Comparison of ENCODE assay signal across 23 cellular contexts in the genomic region with DNA sequence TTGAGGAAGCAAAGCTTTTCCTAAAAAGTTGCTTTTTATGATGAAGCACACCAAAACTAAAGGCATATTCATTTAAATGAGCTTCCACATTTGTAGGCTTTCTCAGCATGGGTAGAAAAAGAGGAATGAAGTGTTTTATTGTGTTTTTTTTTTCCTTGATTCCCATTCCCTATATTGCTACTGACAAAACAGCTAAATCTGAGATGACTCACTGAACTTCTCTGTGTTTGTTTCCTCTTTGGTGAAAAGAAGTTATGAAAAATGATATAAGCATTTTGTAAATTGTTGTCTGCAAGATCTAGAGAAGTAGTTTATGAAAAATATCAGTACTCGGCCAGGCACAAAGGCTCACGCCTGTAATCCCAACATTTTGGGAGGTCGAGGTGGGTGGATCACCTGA. TPM values are rescaled to one million over a fixed set of nuclear protein-coding genes. Genes with fewer than 3 reads are reported as not detected.
DNase-seq lines count a peak whose midpoint lies in the region; ATAC-seq, FAIRE-seq and TF ChIP-seq lines count a peak whose summit lies in the region.
"Had no signal": no experiment of that assay in that cellular context is flagged by ENCODE, and none has a peak within 500 bp of the region (broad histone marks: within the 10 kb centered on the region; RNA-seq: fewer than 3 reads in every experiment).

No MANE protein-coding gene starts in this region.

- no peak overlapping the region for H3K4me3 ChIP-seq in GM23248
- no peak overlapping the region for H3K4me3 ChIP-seq in endothelial cell of umbilical vein (replicated peaks in 1 of 3; ENCODE audit: insufficient read depth in 1 of 3, low read depth in 1 of 3, low read length in 3 of 3)
- no peak overlapping the region for H3K4me3 ChIP-seq in HAP-1
- H3K4me3 ChIP-seq: A549; BLaER1 treated with 17β-estradiol and CSF1 and Interleukin-3, amounts not matched to agents 10 nM and 100 nM; GM23338 had no signal

- POLR2A ChIA-PET in endothelial cell of umbilical vein (lab: Charles Lee), result no interaction called here

- peaks cover 9% of the 10 kb centered on the region; the same call in 1 of the 2 replicates for H3K4me1 ChIP-seq in GM23248 (ENCODE audit: insufficient read depth)
- H3K4me1 ChIP-seq in endothelial cell of umbilical vein (ENCODE audit: control insufficient read depth, extremely low read depth, insufficient read depth, low read length), result no peaks in the 10 kb centered on the region
- peaks cover 12% of the 10 kb centered on the region for H3K4me1 ChIP-seq in HAP-1
- H3K4me1 ChIP-seq: A549 had no signal

- no TSS peak for BruUV-seq in endothelial cell of umbilical vein (replicated peaks; lab: Mats Ljungman, UMichigan)

- peak; percentile 79 for ATAC-seq in SK-N-SH treated with all-trans-retinoic acid at 6 μM for 48 hours
- ATAC-seq in HG03439 (IDR thresholded peaks at IDR 0.05; ENCODE audit: unreplicated experiment), result no peak
- ATAC-seq: A549, GM23338 had no signal

- H4K20me1 ChIP-seq in GM23248 (ENCODE audit: insufficient read depth) (no peaks in the 10 kb centered on the region), endothelial cell of umbilical vein (replicated peaks; ENCODE audit: control insufficient read depth, extremely low read depth, insufficient read depth, low read length) (no peaks in the 10 kb centered on the region)
- H4K20me1 ChIP-seq: BLaER1 treated with 17β-estradiol and CSF1 and Interleukin-3, amounts not matched to agents 10 nM and 100 nM had no signal

- H3K4me2 ChIP-seq in GM23248 (ENCODE audit: unreplicated experiment) (peak overlapping the region; percentile 1), endothelial cell of umbilical vein (ENCODE audit: insufficient read depth, low read length) (no peak overlapping the region)
- H3K4me2 ChIP-seq: A549, GM23338 had no signal

- FAIRE-seq in endothelial cell of umbilical vein (lab: Jason Lieb, UNC), result no peak
- FAIRE-seq: A549, GM12892 had no signal

- H3K9ac ChIP-seq in GM23248 (no peak overlapping the region), endothelial cell of umbilical vein (replicated peaks; ENCODE audit: extremely low read depth, insufficient read depth, low read length) (no peak overlapping the region)
- H3K9ac ChIP-seq: BLaER1 treated with 17β-estradiol and CSF1 and Interleukin-3, amounts not matched to agents 10 nM and 100 nM had no signal

- no peaks in the 10 kb centered on the region for H3K36me3 ChIP-seq in GM23248 (ENCODE audit: low read depth)
- H3K36me3 ChIP-seq in endothelial cell of umbilical vein (ENCODE audit: control insufficient read depth in 2 of 2, extremely low read depth in 1 of 2, insufficient read depth in 2 of 2, low read length in 2 of 2), result no peaks in the 10 kb centered on the region
- no peaks in the 10 kb centered on the region for H3K36me3 ChIP-seq in HAP-1 (replicated peaks)
- H3K36me3 ChIP-seq: BE2C; BLaER1 treated with 17β-estradiol and CSF1 and Interleukin-3, amounts not matched to agents 10 nM and 100 nM had no signal

- intact Hi-C loops in endothelial cell of umbilical vein (cut with micrococcal nuclease), result no loop called here

- H3K9me3 ChIP-seq in GM23248 (ENCODE audit: low read depth) (no peaks in the 10 kb centered on the region), endothelial cell of umbilical vein (replicated peaks; ENCODE audit: control insufficient read depth, insufficient read depth, low read length) (no peaks in the 10 kb centered on the region), HAP-1 (no peaks in the 10 kb centered on the region)
- H3K9me3 ChIP-seq: A549; BE2C; BLaER1 treated with 17β-estradiol and CSF1 and Interleukin-3, amounts not matched to agents 10 nM and 100 nM had no signal

- TF ChIP-seq POLR2A in endothelial cell of umbilical vein (IDR thresholded peaks at IDR 0.05; ENCODE audit: low read depth, low read length), result no peak

- DNase-seq in GM23248 (peak; percentile 18), endothelial cell of umbilical vein (ENCODE audit: low read depth, low spot score) (peak; percentile 21), GM10266 (ENCODE audit: extremely low spot score) (no peak), HAP-1 (ENCODE audit: low spot score in 2 of 2) (no peak)
- DNase-seq: 8988T; ACHN; AML-193; BE2C; Calu3; CD4-positive, alpha-beta memory T cell; COR-L47; DMS53; GF-D8; H9; HFFc6 had no signal

- H3K27ac ChIP-seq in GM23248 (no peak overlapping the region), endothelial cell of umbilical vein (ENCODE audit: insufficient read depth, low read depth, low read length) (no peak overlapping the region)
- H3K27ac ChIP-seq: A549 had no signal

- WGBS in GM23248 (ENCODE audit: low coverage in 1 of 2, low lambda C conversion rate in 2 of 2, missing lambda C conversion rate in 2 of 2), 2 experiments, result 89 to 98% methylated on average over 3 of the region's 3 CpGs

- no peaks in the 10 kb centered on the region for H3K27me3 ChIP-seq in GM23248 (replicated peaks; ENCODE audit: insufficient read depth)
- H3K27me3 ChIP-seq in endothelial cell of umbilical vein (ENCODE audit: control insufficient read depth in 2 of 2, insufficient read depth in 2 of 2, low read length in 2 of 2), result peaks cover 0 to 3% of the 10 kb centered on the region in 2 experiments
- no peaks in the 10 kb centered on the region for H3K27me3 ChIP-seq in HAP-1 (ENCODE audit: low read depth)
- H3K27me3 ChIP-seq: BE2C; BLaER1 treated with 17β-estradiol and CSF1 and Interleukin-3, amounts not matched to agents 10 nM and 100 nM had no signal

- H3K9me1 ChIP-seq in endothelial cell of umbilical vein (replicated peaks; ENCODE audit: control insufficient read depth, extremely low read depth, insufficient read depth, low read length), result no peaks in the 10 kb centered on the region

- H2AFZ ChIP-seq in GM23248, result peak overlapping the region; percentile 21
- no peak overlapping the region for H2AFZ ChIP-seq in endothelial cell of umbilical vein (ENCODE audit: low read depth, low read length)
- H2AFZ ChIP-seq: GM23338 had no signal

- CTCF ChIA-PET in endothelial cell of umbilical vein (lab: Charles Lee), result no interaction called here

- H3F3A ChIP-seq in GM23248 (ENCODE audit: insufficient read depth), result no peaks in the 10 kb centered on the region

- TF ChIP-seq CTCF in endothelial cell of umbilical vein (IDR thresholded peaks at IDR 0.05; ENCODE audit: extremely low read depth in 1 of 2, insufficient read depth in 1 of 2, low read depth in 1 of 2, low read length in 2 of 2), result no peak
- TF ChIP-seq CTCF in GM10266 (IDR thresholded peaks at IDR 0.05; ENCODE audit: control insufficient read depth, insufficient read depth, low read depth, missing control alignments), result no peak

- dilution Hi-C loops in endothelial cell of umbilical vein (cut with MboI; ENCODE audit: extremely low pct_ligation_motif_present, low sequenced_read_pairs), result no loop called here

- in situ Hi-C loops in GM23248 (cut with MboI) (no loop called here), HAP-1 (cut with MboI; ENCODE audit: low sequenced_read_pairs) (no loop called here)

- H3K79me2 ChIP-seq in GM23248 (ENCODE audit: insufficient read depth) (no peaks in the 10 kb centered on the region), endothelial cell of umbilical vein (ENCODE audit: control insufficient read depth, insufficient read depth, low read length) (no peaks in the 10 kb centered on the region)

- H3K9me2 ChIP-seq in GM23248 (ENCODE audit: insufficient read depth), result no peaks in the 10 kb centered on the region

TF ChIP-seq in SK-N-SH treated with all-trans-retinoic acid at 6 μM for 48 hours, 23 proteins besides CTCF, POLR2A, EP300 and RAD21:
- no peak for TF ChIP-seq ZFP30 (CRISPR knock-in tag; IDR thresholded peaks at IDR 0.05)
- TF ChIP-seq TOX (CRISPR knock-in tag; IDR thresholded peaks at IDR 0.05; ENCODE audit: borderline replicate concordance), result no peak
- no peak for TF ChIP-seq ZFP3 (CRISPR knock-in tag; IDR thresholded peaks at IDR 0.05)
- no peak for TF ChIP-seq SNAI2 (CRISPR knock-in tag; IDR thresholded peaks at IDR 0.05)
- no peak for TF ChIP-seq TCF4 (CRISPR knock-in tag; IDR thresholded peaks at IDR 0.05; ENCODE audit: borderline replicate concordance)
- TF ChIP-seq ZNF70 (CRISPR knock-in tag; IDR thresholded peaks at IDR 0.05), result no peak
- no peak for TF ChIP-seq CSDC2 (CRISPR knock-in tag; IDR thresholded peaks at IDR 0.05)

TF ChIP-seq in endothelial cell of umbilical vein, 7 proteins besides CTCF, POLR2A, EP300 and RAD21:
- TF ChIP-seq GATA2 (IDR thresholded peaks at IDR 0.05; ENCODE audit: insufficient read depth, insufficient read length, low read depth, low read length) (no peak), EZH2 (IDR thresholded peaks at IDR 0.05; ENCODE audit: borderline replicate concordance, low read depth, low read length, severe bottlenecking) (no peak), JUN (IDR thresholded peaks at IDR 0.05; ENCODE audit: borderline replicate concordance, insufficient read depth, insufficient read length, low read depth) (no peak), FOS (IDR thresholded peaks at IDR 0.05; ENCODE audit: borderline replicate concordance, insufficient read depth, low read length) (no peak), POLR2AphosphoS5 (IDR thresholded peaks at IDR 0.05; ENCODE audit: insufficient read depth, low read depth, low read length) (no peak), MYC (IDR thresholded peaks at IDR 0.05; ENCODE audit: low read depth, low read length) (no peak)
- TF ChIP-seq, protein P1, sequence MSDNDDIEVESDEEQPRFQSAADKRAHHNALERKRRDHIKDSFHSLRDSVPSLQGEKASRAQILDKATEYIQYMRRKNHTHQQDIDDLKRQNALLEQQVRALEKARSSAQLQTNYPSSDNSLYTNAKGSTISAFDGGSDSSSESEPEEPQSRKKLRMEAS (IDR thresholded peaks at IDR 0.05; ENCODE audit: insufficient read depth, insufficient read length), result no peak

RNA-seq across cellular contexts. Expression of a gene that starts 32.4 kb away (rescaled TPM):
- total RNA-seq in GM23248 (2014; rRNA removed; shearing (Covaris generic)), result 19.8 and 20.0 TPM in 2 replicates
- polyA plus RNA-seq in GM23248 (2016; fragmentation: Nextera tagmentation; extraction: Ambion mirVana) (5.8 and 6.5 TPM in 2 replicates), endothelial cell of umbilical vein (1.3 and 1.4 TPM in 2 replicates)
- 3.4 and 3.6 TPM in 2 replicates for total RNA-seq in endothelial cell of umbilical vein
- 0.92 and 0.97 TPM in 2 replicates for polyA plus RNA-seq in endothelial cell of umbilical vein (2011; cell fraction: cytosol; rRNA removed)
- 1.9 and 2.4 TPM in 2 replicates for polyA plus RNA-seq in endothelial cell of umbilical vein (2011; cell fraction: nucleus; rRNA removed)
- 0.10 and 0.50 TPM in 2 replicates for polyA plus RNA-seq in endothelial cell of umbilical vein (2012)
- polyA minus RNA-seq in endothelial cell of umbilical vein, result 8.1 and 12.0 TPM in 2 replicates
- polyA minus RNA-seq in endothelial cell of umbilical vein (2011; cell fraction: cytosol; rRNA and poly(A)+ RNA removed), result 2.8 TPM
- polyA minus RNA-seq in endothelial cell of umbilical vein (2011; cell fraction: nucleus; rRNA and poly(A)+ RNA removed), result 7.6 and 8.5 TPM in 2 replicates
- total RNA-seq: CD4-positive, alpha-beta memory T cell; G401 had no signal
- polyA plus RNA-seq: CD14-positive monocyte; CD4-positive, alpha-beta memory T cell had no signal

Comparison
In these comparisons a context has a peak if more than half of its experiments do, and no peak if none do; other contexts are left out.
1. DNase-seq: peak in GM23248 (single experiment) and endothelial cell of umbilical vein (single experiment); none in GM10266 (single experiment) and HAP-1 (0 of 2).